ENCODE assay signal across 11 cellular contexts in the genomic region with DNA sequence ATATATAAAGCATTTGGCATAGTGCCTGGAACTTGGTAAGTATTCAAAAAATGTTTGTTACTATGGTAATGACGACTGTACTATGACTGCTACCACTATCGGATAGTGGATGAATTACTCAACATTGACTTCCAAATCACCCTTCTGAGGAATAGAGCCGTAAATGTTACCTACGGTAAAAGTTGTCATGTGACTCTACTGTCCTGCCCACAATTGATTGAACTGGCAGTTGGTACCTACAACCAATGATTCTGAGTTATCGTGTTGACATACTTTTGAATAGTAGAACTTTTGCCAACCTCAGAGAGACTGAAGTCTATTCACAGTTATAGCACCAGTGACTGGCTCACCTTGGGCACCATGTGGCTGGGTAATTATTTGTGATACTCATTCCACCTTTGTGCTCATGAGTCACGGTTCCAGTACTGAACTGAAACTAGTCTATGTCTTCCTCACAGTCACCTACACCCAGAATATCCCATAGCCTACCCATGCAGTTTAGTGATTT.
DNase-seq lines count a peak whose midpoint lies in the region; ATAC-seq and TF ChIP-seq lines count a peak whose summit lies in the region.
"Had no signal": no experiment of that assay in that cellular context is flagged by ENCODE, and none has a peak within 500 bp of the region (broad histone marks: within the 10 kb centered on the region; RNA-seq: fewer than 3 reads in every experiment).

No MANE protein-coding gene starts in this region.

- H3K27me3 ChIP-seq in fibroblast of lung (ENCODE audit: control insufficient read depth, insufficient read depth, low read length) (no peaks in the 10 kb centered on the region), dorsolateral prefrontal cortex (peaks cover 0 to 4% (median 0%) of the 10 kb centered on the region in 45 donors)

- no peak overlapping the region for H2AFZ ChIP-seq in fibroblast of lung (ENCODE audit: low read length)

- no peaks in the 10 kb centered on the region for H3K4me1 ChIP-seq in fibroblast of lung (ENCODE audit: control insufficient read depth, extremely low read depth, insufficient read depth, low read length)

- TF ChIP-seq CTCF in fibroblast of lung (conservative IDR thresholded peaks at IDR 0.05 in 1 of 2, IDR thresholded peaks at IDR 0.05 in 1 of 2; ENCODE audit: low read depth in 1 of 2, low read length in 2 of 2) (no peak), dorsolateral prefrontal cortex (IDR thresholded peaks at IDR 0.05 in 54 of 56, conservative IDR thresholded peaks at IDR 0.05 in 2 of 56; ENCODE audit: low read depth in 1 of 56, partially characterized antibody in 56 of 56) (no peak)

- no peak overlapping the region for H3K27ac ChIP-seq in fibroblast of lung (ENCODE audit: insufficient read depth, low read length)
- H3K27ac ChIP-seq in dorsolateral prefrontal cortex, result no peak overlapping the region

- DNase-seq in HCEC 1CT, result peak; percentile 3
- DNase-seq in fibroblast of lung (ENCODE audit: low read depth in 2 of 2), result peak; percentile 29 to 51
- no peak for DNase-seq in NCI-H1092 treated with DMSO at 0.1 percent for 48 hours (lab: John Stamatoyannopoulos, UW)
- DNase-seq in dorsolateral prefrontal cortex, result no peak
- DNase-seq in hypothalamus (lab: John Stamatoyannopoulos, UW), result no peak
- no peak for DNase-seq in D341Med (ENCODE audit: low spot score)
- DNase-seq: activated naive CD4-positive, alpha-beta T cell treated with Interleukin-2 at 50 U/mL for 16 hours; effector memory CD8-positive, alpha-beta T cell; immature natural killer cell had no signal

- no peak overlapping the region for H3K4me3 ChIP-seq in fibroblast of lung (replicated peaks in 1 of 4; ENCODE audit: control extremely low read depth in 1 of 4, insufficient read depth in 1 of 4, low read depth in 3 of 4, low read length in 4 of 4)
- no peak overlapping the region for H3K4me3 ChIP-seq in dorsolateral prefrontal cortex

- no peaks in the 10 kb centered on the region for H3K79me2 ChIP-seq in fibroblast of lung (ENCODE audit: control insufficient read depth, insufficient read depth, low read length)

- no peak overlapping the region for H3K4me2 ChIP-seq in fibroblast of lung (ENCODE audit: extremely low read depth, insufficient read depth, low read length)

- H3K9ac ChIP-seq in fibroblast of lung (ENCODE audit: insufficient read depth, low read length), result no peak overlapping the region

- H3K9me3 ChIP-seq in fibroblast of lung (ENCODE audit: control insufficient read depth, insufficient read depth, low read depth, low read length), result no peaks in the 10 kb centered on the region

- no peaks in the 10 kb centered on the region for H3K36me3 ChIP-seq in fibroblast of lung (ENCODE audit: control insufficient read depth, insufficient read depth, low read length)

- intact Hi-C loops in dorsolateral prefrontal cortex (cut with DNase I), result no loop called here

- no peaks in the 10 kb centered on the region for H4K20me1 ChIP-seq in fibroblast of lung (ENCODE audit: control insufficient read depth, extremely low read depth, insufficient read depth, low read length)

- peak; percentile 90 for ATAC-seq in GM18508 (IDR thresholded peaks at IDR 0.05; ENCODE audit: insufficient read depth, unreplicated experiment)
- peak; percentile 89 for ATAC-seq in HG03571 (IDR thresholded peaks at IDR 0.05; ENCODE audit: unreplicated experiment)
- ATAC-seq: effector memory CD8-positive, alpha-beta T cell had no signal

Comparison
In these comparisons a context has a peak if more than half of its experiments do, and no peak if none do; other contexts are left out.
1. DNase-seq: peak in HCEC 1CT (single experiment) and fibroblast of lung (2 of 2); none in NCI-H1092 treated with DMSO at 0.1 percent for 48 hours (single experiment), dorsolateral prefrontal cortex (0 of 10), hypothalamus (0 of 51) and D341Med (single experiment).